In genomic region chr21:15433091-15433490, GRCh38 we compare ENCODE assay signal across 17 cellular contexts.
"Had no signal": no experiment of that assay in that cellular context is flagged by ENCODE, and none has a peak within 500 bp of the region (broad histone marks: within the 10 kb centered on the region; RNA-seq: fewer than 3 reads in every experiment).

No MANE protein-coding gene starts in this region.

- H3K27me3 ChIP-seq: foreskin keratinocyte, pancreas, right lobe of liver, stomach, transverse colon had no signal

- H3K9me3 ChIP-seq: pancreas, right lobe of liver, stomach, thoracic aorta, transverse colon had no signal

- H3K27ac ChIP-seq: foreskin keratinocyte, pancreas, right lobe of liver, stomach, thoracic aorta, transverse colon had no signal

- H3K4me3 Mint-ChIP-seq: dendritic cell treated with granulocyte-macrophage colony-stimulating factor and Interleukin-4, amounts not matched to agents 40 ng/mL and 50 ng/mL, for 4 days; immature natural killer cell; naive B cell; nephron progenitor cell had no signal

- H3K27ac Mint-ChIP-seq: dendritic cell treated with granulocyte-macrophage colony-stimulating factor and Interleukin-4, amounts not matched to agents 40 ng/mL and 50 ng/mL, for 4 days; immature natural killer cell; naive B cell; progenitor cell of endocrine pancreas had no signal

- H3K9me3 Mint-ChIP-seq: immature natural killer cell had no signal

- H3K4me1 ChIP-seq: foreskin keratinocyte, transverse colon had no signal

- H3K27me3 Mint-ChIP-seq: dendritic cell treated with granulocyte-macrophage colony-stimulating factor and Interleukin-4, amounts not matched to agents 40 ng/mL and 50 ng/mL, for 4 days; progenitor cell of endocrine pancreas had no signal

- H3K4me1 Mint-ChIP-seq: immature natural killer cell, naive B cell had no signal

- H3K4me3 ChIP-seq: pancreas, right lobe of liver, stomach, thoracic aorta, transverse colon had no signal

- H3K36me3 ChIP-seq: pancreas, right lobe of liver, stomach, thoracic aorta, transverse colon had no signal

- H3K36me3 Mint-ChIP-seq: immature natural killer cell had no signal

- ATAC-seq: foreskin keratinocyte, left colon, pancreas had no signal

- DNase-seq: cerebellar nuclear complex; foreskin keratinocyte; immature natural killer cell; left colon; mesendoderm; naive B cell; nephron progenitor cell; occipital lobe; pancreas; right lobe of liver; stimulated activated naive CD4-positive, alpha-beta T cell; stomach; substantia nigra; transverse colon had no signal
